In genomic region chr1:70256664-70257063, GRCh38 we compare ENCODE assay signal across 18 cellular contexts. TPM values are rescaled to one million over a fixed set of nuclear protein-coding genes. Genes with fewer than 3 reads are reported as not detected.
DNase-seq lines count a peak whose midpoint lies in the region; ATAC-seq and TF ChIP-seq lines count a peak whose summit lies in the region.
"Had no signal": no experiment of that assay in that cellular context is flagged by ENCODE, and none has a peak within 500 bp of the region (broad histone marks: within the 10 kb centered on the region; RNA-seq: fewer than 3 reads in every experiment).

No MANE protein-coding gene starts in this region.

- H3K79me2 ChIP-seq in GM23248 (ENCODE audit: insufficient read depth): no peaks in the 10 kb centered on the region

- no peak for TF ChIP-seq POLR2A in heart left ventricle (IDR thresholded peaks at IDR 0.05)

- H3K4me3 ChIP-seq in GM23248 (no peak overlapping the region), heart left ventricle (no peak overlapping the region)
- H3K4me3 ChIP-seq: SJSA1 had no signal

- H3K9me2 ChIP-seq in GM23248 (ENCODE audit: insufficient read depth): no peaks in the 10 kb centered on the region

- H3K27me3 ChIP-seq in GM23248 (replicated peaks; ENCODE audit: insufficient read depth) (no peaks in the 10 kb centered on the region), heart left ventricle (no peaks in the 10 kb centered on the region)
- H3K27me3 ChIP-seq: SJSA1 had no signal

- in situ Hi-C loops in GM23248 (cut with MboI): no loop called here

- H3K9ac ChIP-seq in GM23248: no peak overlapping the region
- H3K9ac ChIP-seq: KMS-11 had no signal

- no peak for TF ChIP-seq CTCF in heart left ventricle (IDR thresholded peaks at IDR 0.05)

- peaks cover 25% of the 10 kb centered on the region for H3K36me3 ChIP-seq in GM23248 (ENCODE audit: low read depth)
- peaks cover 0 to 45% (median 27%) of the 10 kb centered on the region in 9 donors for H3K36me3 ChIP-seq in heart left ventricle

- H4K20me1 ChIP-seq in GM23248 (ENCODE audit: insufficient read depth): no peaks in the 10 kb centered on the region

- DNase-seq in AG20443 (ENCODE audit: low spot score) (peak; percentile 3), GM23248 (peak; percentile 13), heart left ventricle (no peak), myocyte (ENCODE audit: low read depth) (peak; percentile 50), GM19240 (ENCODE audit: insufficient read length, low spot score) (no peak), SHP77 treated with DMSO at 0.1 percent for 48 hours (lab: John Stamatoyannopoulos, UW) (no peak)
- DNase-seq: DMS 273 treated with DMSO at 0.1 percent for 48 hours, DND-41, NCI-H1436, NCI-H2029 treated with DMSO at 0.1 percent for 48 hours, NCI-H2171, NCI-H526, PC-3, SW 1271 had no signal

- H3K4me1 ChIP-seq in GM23248 (ENCODE audit: insufficient read depth): no peaks in the 10 kb centered on the region
- H3K4me1 ChIP-seq in heart left ventricle: peaks cover 0 to 7% (median 0%) of the 10 kb centered on the region in 12 donors
- H3K4me1 ChIP-seq: SJSA1 had no signal

- H3K27ac ChIP-seq in GM23248 (no peak overlapping the region), heart left ventricle (peak overlapping the region in 3 of 12 donors; percentile 17 to 47 (median 18))
- H3K27ac ChIP-seq: KMS-11, RWPE1, SJSA1 had no signal

- no peak overlapping the region for H2AFZ ChIP-seq in GM23248

- H3K9me3 ChIP-seq in GM23248 (ENCODE audit: low read depth): no peaks in the 10 kb centered on the region
- no peaks in the 10 kb centered on the region for H3K9me3 ChIP-seq in heart left ventricle
- H3K9me3 ChIP-seq: SJSA1 had no signal

- H3K4me2 ChIP-seq in GM23248 (ENCODE audit: unreplicated experiment): no peak overlapping the region
- H3K4me2 ChIP-seq: KMS-11 had no signal

- intact Hi-C loops in heart left ventricle (cut with DNase I): no loop called here

- H3F3A ChIP-seq in GM23248 (ENCODE audit: insufficient read depth): peaks cover 77% of the 10 kb centered on the region

- 86 to 100% methylated on average over 1 of the region's 1 CpG for WGBS in GM23248 (ENCODE audit: low coverage in 1 of 2, low lambda C conversion rate in 2 of 2, missing lambda C conversion rate in 2 of 2), 2 experiments
- WGBS in heart left ventricle, 4 donors: 54 to 69% (median 68%) methylated on average over 1 of the region's 1 CpG

- ATAC-seq in heart left ventricle (peak; percentile 47 to 79 (median 74)), HG03039 (IDR thresholded peaks at IDR 0.05; ENCODE audit: unreplicated experiment) (no peak)
- ATAC-seq: PC-3 had no signal

RNA-seq across cellular contexts. Expression of gene SRSF11, which starts 35.5 kb away (rescaled TPM):
- total RNA-seq in GM23248 (2014; rRNA removed; shearing (Covaris generic)): 110 and 122 TPM in 2 replicates
- polyA plus RNA-seq in GM23248 (2016; fragmentation: Nextera tagmentation; extraction: Ambion mirVana) (134 and 157 TPM in 2 replicates), heart left ventricle (10 to 100 TPM; 46.3 to 57.0 TPM)
- total RNA-seq in heart left ventricle (10 to 100 TPM; 27.9 to 73.2 (median 53.6) TPM), myocyte (98.7 and 102 TPM in 2 replicates)
- 80.3 TPM for polyA plus RNA-seq in myocyte (2012)

RNA-seq across cellular contexts. Expression of gene LRRC40, which starts 51.3 kb away (rescaled TPM):
- total RNA-seq in GM23248 (2014; rRNA removed; shearing (Covaris generic)): 18.8 and 24.1 TPM in 2 replicates
- polyA plus RNA-seq in GM23248 (2016; fragmentation: Nextera tagmentation; extraction: Ambion mirVana) (15.7 and 16.4 TPM in 2 replicates), heart left ventricle (10 to 100 TPM in 1 of 2 donors, 1 to 10 TPM in 1; 6.7 to 10.6 TPM)
- total RNA-seq in heart left ventricle (10 to 100 TPM in 7 of 9 donors, 1 to 10 TPM in 2; 8.4 to 13.0 (median 11.2) TPM), myocyte (14.2 and 15.9 TPM in 2 replicates)
- 3.6 TPM for polyA plus RNA-seq in myocyte (2012)

Comparison
In these comparisons a context has a peak if more than half of its experiments do, and no peak if none do; other contexts are left out.
1. DNase-seq: peak in AG20443 (single experiment), GM23248 (single experiment) and myocyte (single experiment); none in heart left ventricle (0 of 5), GM19240 (single experiment) and SHP77 treated with DMSO at 0.1 percent for 48 hours (single experiment).